Comparison of ENCODE assay signal across 8 cellular contexts in genomic region chr12:13941258-13942249, GRCh38. TPM values are rescaled to one million over a fixed set of nuclear protein-coding genes. Genes with fewer than 3 reads are reported as not detected.
DNase-seq lines count a peak whose midpoint lies in the region; ATAC-seq and TF ChIP-seq lines count a peak whose summit lies in the region.

No MANE protein-coding gene starts in this region.

- no peak overlapping the region for H3K4me3 ChIP-seq in brain microvascular endothelial cell (ENCODE audit: low read depth, low read length)
- H3K4me3 ChIP-seq in liver (ENCODE audit: low read depth in 1 of 3, low read length in 3 of 3): no peak overlapping the region

- H3K9ac ChIP-seq in liver (ENCODE audit: low read depth in 1 of 2, low read length in 2 of 2): no peak overlapping the region

- WGBS in liver: 22% methylated on average over 12 of the region's 12 CpGs

- in situ Hi-C loops in brain microvascular endothelial cell (cut with HindIII; ENCODE audit: low pct_ligation_motif_present, low sequenced_read_pairs): no loop called here

- H3K9me3 ChIP-seq in liver (ENCODE audit: control insufficient read depth in 4 of 4, low read length in 3 of 4): peaks cover 0 to 3% (median 0%) of the 10 kb centered on the region in 4 donors

- peak; percentile 86 for TF ChIP-seq RAD21 in liver (IDR thresholded peaks at IDR 0.05)

- H3K27me3 ChIP-seq in brain microvascular endothelial cell (replicated peaks) (no peaks in the 10 kb centered on the region), liver (ENCODE audit: control insufficient read depth in 4 of 4, insufficient read depth in 4 of 4, low read length in 3 of 4) (no peaks in the 10 kb centered on the region)

- H3K27ac ChIP-seq in brain microvascular endothelial cell: no peak overlapping the region
- H3K27ac ChIP-seq in liver (ENCODE audit: low read depth in 1 of 2, low read length in 2 of 2): no peak overlapping the region

- peak; percentile 15 for TF ChIP-seq CTCF in brain microvascular endothelial cell (IDR thresholded peaks at IDR 0.05; ENCODE audit: low read depth, low read length, missing control alignments)
- peak; percentile 57 for TF ChIP-seq CTCF in liver (IDR thresholded peaks at IDR 0.05; ENCODE audit: low read depth, low read length, missing input control)

- H3K4me1 ChIP-seq in liver (ENCODE audit: control insufficient read depth in 4 of 4, insufficient read depth in 4 of 4, low read length in 3 of 4): peaks cover 0 to 9% (median under 1%) of the 10 kb centered on the region in 4 donors

- DNase-seq in stimulated activated CD4-positive, alpha-beta T cell treated with anti-CD3 and anti-CD28 coated beads, Interleukin-15, amount 100 ng/mL, for 24 hours: peak; percentile 16
- DNase-seq in stimulated activated CD4-positive, alpha-beta T cell treated with anti-CD3 and anti-CD28 coated beads, Interleukin-4, amount 100 ng/mL, for 24 hours: no peak
- DNase-seq in NCI-H2081 treated with DMSO at 0.1 percent for 48 hours (lab: John Stamatoyannopoulos, UW): peak; percentile 58
- peak; percentile 17 for DNase-seq in brain microvascular endothelial cell
- no peak for DNase-seq in SKM-1 (lab: John Stamatoyannopoulos, UW; ENCODE audit: unreplicated experiment)
- no peak for DNase-seq in putamen (ENCODE audit: low spot score)

- peak; percentile 92 for ATAC-seq in HG02885 (IDR thresholded peaks at IDR 0.05; ENCODE audit: poor library complexity, unreplicated experiment)

- H3K36me3 ChIP-seq in brain microvascular endothelial cell (replicated peaks) (no peaks in the 10 kb centered on the region), liver (ENCODE audit: control insufficient read depth in 4 of 4, insufficient read depth in 3 of 4, low read depth in 1 of 4, low read length in 3 of 4) (no peaks in the 10 kb centered on the region)

TF ChIP-seq in liver, 16 proteins besides CTCF, POLR2A, EP300 and RAD21:
- TF ChIP-seq RXRA (IDR thresholded peaks at IDR 0.05) (peak; percentile 72 to 90), FOXA2 (IDR thresholded peaks at IDR 0.05) (no peak), ZBTB33 (IDR thresholded peaks at IDR 0.05) (no peak), TAF1 (conservative IDR thresholded peaks at IDR 0.05) (no peak), FOXA1 (IDR thresholded peaks at IDR 0.05) (no peak), EGR1 (IDR thresholded peaks at IDR 0.05; ENCODE audit: low read depth in 2 of 2) (no peak), GABPA (IDR thresholded peaks at IDR 0.05 in 1 of 2, conservative IDR thresholded peaks at IDR 0.05 in 1 of 2) (no peak), ATF3 (IDR thresholded peaks at IDR 0.05) (no peak), REST (IDR thresholded peaks at IDR 0.05) (no peak), HNF4A (conservative IDR thresholded peaks at IDR 0.05) (peak; percentile 77 to 94), JUND (IDR thresholded peaks at IDR 0.05) (peak; percentile 20 to 40), HNF4G (IDR thresholded peaks at IDR 0.05) (peak; percentile 69), SP1 (IDR thresholded peaks at IDR 0.05) (peak; percentile 88), NR2F2 (IDR thresholded peaks at IDR 0.05) (peak; percentile 31), YY1 (IDR thresholded peaks at IDR 0.05) (peak; percentile 55)
- TF ChIP-seq, protein P1, sequence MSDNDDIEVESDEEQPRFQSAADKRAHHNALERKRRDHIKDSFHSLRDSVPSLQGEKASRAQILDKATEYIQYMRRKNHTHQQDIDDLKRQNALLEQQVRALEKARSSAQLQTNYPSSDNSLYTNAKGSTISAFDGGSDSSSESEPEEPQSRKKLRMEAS (IDR thresholded peaks at IDR 0.05): no peak

RNA-seq across cellular contexts. Expression of gene GRIN2B, which starts 39.8 kb away (rescaled TPM):
- total RNA-seq in liver: under 1 TPM in 1 of 2 donors, not detected in 1; under 0.01 TPM
- under 1 TPM; 0.01 to 0.03 TPM for polyA plus RNA-seq in liver

Comparison
In these comparisons a context has a peak if more than half of its experiments do, and no peak if none do; other contexts are left out.
1. DNase-seq: peak in stimulated activated CD4-positive, alpha-beta T cell treated with anti-CD3 and anti-CD28 coated beads, Interleukin-15, amount 100 ng/mL, for 24 hours (single experiment), NCI-H2081 treated with DMSO at 0.1 percent for 48 hours (single experiment) and brain microvascular endothelial cell (single experiment); none in stimulated activated CD4-positive, alpha-beta T cell treated with anti-CD3 and anti-CD28 coated beads, Interleukin-4, amount 100 ng/mL, for 24 hours (single experiment), SKM-1 (single experiment) and putamen (single experiment).